8 cellular contexts compared by ENCODE assay signal in the genomic region with DNA sequence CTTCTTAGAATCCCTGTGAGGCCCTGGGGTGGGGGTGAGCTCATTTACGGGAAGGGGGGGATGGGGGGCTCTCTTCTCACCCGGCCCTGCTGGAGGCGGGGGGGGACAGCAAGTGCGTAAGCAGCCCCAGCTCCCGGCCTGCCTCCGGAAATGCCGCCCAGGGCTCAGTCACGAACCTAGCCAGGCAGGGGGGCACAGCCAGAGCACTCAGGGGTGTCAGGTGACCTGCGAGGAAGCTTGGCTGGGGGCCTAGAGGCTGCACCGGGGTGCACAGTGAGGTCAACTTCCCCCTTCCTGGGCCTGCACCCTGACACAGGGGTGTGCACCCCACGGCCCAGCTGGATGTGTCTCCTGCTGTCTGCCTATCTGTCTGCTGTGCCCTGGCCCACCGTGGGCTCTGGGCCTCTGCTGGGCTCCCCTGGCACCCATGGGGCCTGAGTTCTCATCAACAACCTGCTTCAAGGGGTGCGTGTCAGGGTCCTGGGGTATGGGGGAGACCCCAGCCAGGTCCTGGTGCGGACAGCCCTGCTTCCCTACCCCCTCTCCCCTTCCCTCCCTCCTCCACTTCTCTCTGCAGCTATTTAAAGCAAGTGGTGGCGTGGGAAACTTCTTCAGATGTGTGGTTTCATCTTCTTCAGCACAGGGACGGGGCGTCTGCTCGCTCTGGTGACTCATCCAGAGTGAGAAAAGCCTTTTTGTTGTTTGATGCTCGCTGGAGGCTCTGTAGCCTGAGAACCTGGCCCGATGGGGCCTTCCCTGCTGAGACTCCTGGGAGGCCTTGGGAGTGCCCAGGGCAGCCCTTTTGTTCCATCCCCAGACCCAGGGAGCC.
A peak's percentile ranks its signal among the peaks of the same experiment; 100 is the strongest.
DNase-seq lines count a peak whose midpoint lies in the region; ATAC-seq and TF ChIP-seq lines count a peak whose summit lies in the region.

No MANE protein-coding gene starts in this region.

- H3K27ac ChIP-seq in lower lobe of right lung: peak overlapping the region; percentile 71

- no peaks in the 10 kb centered on the region for H3K36me3 ChIP-seq in lower lobe of right lung

- ATAC-seq in GM21786 (IDR thresholded peaks at IDR 0.05; ENCODE audit: unreplicated experiment): peak; percentile 76
- peak; percentile 85 to 89 for ATAC-seq in lower lobe of right lung

- no peaks in the 10 kb centered on the region for H3K27me3 ChIP-seq in lower lobe of right lung (ENCODE audit: low read depth)

- intact Hi-C loops in lower lobe of right lung (cut with DNase I): no loop called here

- no peaks in the 10 kb centered on the region for H3K9me3 ChIP-seq in lower lobe of right lung

- peaks cover 23% of the 10 kb centered on the region for H3K4me1 ChIP-seq in lower lobe of right lung

- peak overlapping the region; percentile 8 for H3K4me3 ChIP-seq in lower lobe of right lung

- peak; percentile 82 for DNase-seq in GM03348 (ENCODE audit: low spot score)
- DNase-seq in Kasumi-1 (lab: John Stamatoyannopoulos, UW): peak; percentile 97 to 98
- peak; percentile 83 for DNase-seq in activated CD4-positive, alpha-beta T cell treated with anti-CD3 and anti-CD28 coated beads for 24 hours (ENCODE audit: low read depth in 2 of 2)
- DNase-seq in cerebellar cortex (ENCODE audit: low spot score): peak; percentile 5
- DNase-seq in lower lobe of right lung: peak; percentile 83
- DNase-seq in stimulated activated CD8-positive, alpha-beta memory T cell treated with anti-CD3 and anti-CD28 coated beads, Interleukin-15, amount 100 ng/mL, for 1 hour (ENCODE audit: low read depth): peak; percentile 88
- DNase-seq in NCI-H1092 treated with DMSO at 0.1 percent for 48 hours (lab: John Stamatoyannopoulos, UW): no peak

- TF ChIP-seq CTCF in lower lobe of right lung (IDR thresholded peaks at IDR 0.05): no peak
